12 cellular contexts compared by ENCODE assay signal in the genomic region with DNA sequence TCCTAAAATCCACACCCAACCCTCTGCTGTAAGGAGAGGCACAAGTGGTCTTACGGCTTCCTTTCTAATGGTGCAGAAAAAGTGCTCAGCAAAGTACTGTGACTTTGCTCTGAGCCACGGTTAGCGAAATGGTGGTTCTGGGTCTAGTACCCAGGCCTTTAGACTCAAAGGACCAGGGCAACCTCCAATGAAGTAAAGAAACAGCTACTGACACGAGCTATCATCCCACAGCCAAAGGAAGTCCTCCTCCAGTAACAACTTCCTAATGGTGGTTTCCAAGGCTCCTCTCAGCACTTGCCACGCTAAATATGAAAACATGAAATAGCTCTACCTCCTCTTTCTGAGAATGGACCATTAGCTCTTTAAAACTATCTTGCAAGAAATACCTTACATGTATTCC.
DNase-seq lines count a peak whose midpoint lies in the region; ATAC-seq and TF ChIP-seq lines count a peak whose summit lies in the region.
"Had no signal": no experiment of that assay in that cellular context is flagged by ENCODE, and none has a peak within 500 bp of the region (broad histone marks: within the 10 kb centered on the region; RNA-seq: fewer than 3 reads in every experiment).

No MANE protein-coding gene starts in this region.

- intact Hi-C loops in sigmoid colon (cut with DNase I) (no loop called here), sciatic nerve (cut with DNase I) (no loop called here)

- peaks cover 20% of the 10 kb centered on the region for H3F3A ChIP-seq in MM.1S (ENCODE audit: insufficient read depth, low read length)

- 0 out of 2 replicates have a peak, but pooled peaks cover 2% of the 10 kb centered on the region for H3K4me1 ChIP-seq in DND-41 (ENCODE audit: insufficient read depth, low read length)
- peaks cover 0 to 47% (median 28%) of the 10 kb centered on the region in 4 donors for H3K4me1 ChIP-seq in Peyer's patch
- peaks cover 0 to 48% (median 36%) of the 10 kb centered on the region in 4 donors for H3K4me1 ChIP-seq in sigmoid colon
- H3K4me1 ChIP-seq in MM.1S (ENCODE audit: low read length), result peaks cover 25% of the 10 kb centered on the region

- H3K4me3 Mint-ChIP-seq in effector memory CD8-positive, alpha-beta T cell, result peak overlapping the region; percentile 77 to 83
- H3K4me3 Mint-ChIP-seq: dendritic cell treated with granulocyte-macrophage colony-stimulating factor and Interleukin-4, amounts not matched to agents 40 ng/mL and 50 ng/mL, for 4 days had no signal

- H3K36me3 ChIP-seq in DND-41 (ENCODE audit: insufficient read depth, low read length), result peaks cover 100% of the 10 kb centered on the region
- H3K36me3 ChIP-seq in Peyer's patch, result peaks cover 0 to 38% (median 0%) of the 10 kb centered on the region in 3 donors
- peaks cover 4 to 34% (median 10%) of the 10 kb centered on the region in 4 donors for H3K36me3 ChIP-seq in sigmoid colon
- H3K36me3 ChIP-seq in MM.1S (replicated peaks; ENCODE audit: insufficient read depth, low read length), result no peaks in the 10 kb centered on the region

- H3K9me2 ChIP-seq in MM.1S (replicated peaks; ENCODE audit: insufficient read depth, low read length), result no peaks in the 10 kb centered on the region

- ATAC-seq in DND-41 (ENCODE audit: insufficient read depth, low read depth), result no peak
- ATAC-seq in effector memory CD8-positive, alpha-beta T cell (replicated peaks), result peak; percentile 28
- no peak for ATAC-seq in sciatic nerve
- no peak for ATAC-seq in GM18502 (IDR thresholded peaks at IDR 0.05; ENCODE audit: poor library complexity, unreplicated experiment)

- peaks cover 100% of the 10 kb centered on the region for H3K36me3 Mint-ChIP-seq in effector memory CD8-positive, alpha-beta T cell (ENCODE audit: insufficient read depth)

- H3K27ac ChIP-seq in DND-41 (ENCODE audit: low read length), result peak overlapping the region; percentile 9; the same call in 1 of the 2 replicates
- peak overlapping the region; percentile 68 to 88 (median 75) for H3K27ac ChIP-seq in Peyer's patch
- H3K27ac ChIP-seq in sigmoid colon, result peak overlapping the region; percentile 11 to 62 (median 42)
- no peak overlapping the region for H3K27ac ChIP-seq in MM.1S (ENCODE audit: low read length)

- H3K4me1 Mint-ChIP-seq in effector memory CD8-positive, alpha-beta T cell (ENCODE audit: low read depth in 2 of 2), result peaks cover 85 to 95% of the 10 kb centered on the region in 2 donors

- DNase-seq in DND-41, result no peak
- no peak for DNase-seq in Peyer's patch
- no peak for DNase-seq in effector memory CD8-positive, alpha-beta T cell
- no peak for DNase-seq in sigmoid colon
- DNase-seq in NCI-H2171 (lab: John Stamatoyannopoulos, UW), result no peak
- DNase-seq in sciatic nerve (ENCODE audit: low spot score), result no peak
- no peak for DNase-seq in MM.1S
- DNase-seq: activated CD8-positive, alpha-beta memory T cell treated with anti-CD3 and anti-CD28 coated beads, Interleukin-2, amount 50 U/mL, for 48 hours; glutamatergic neuron; NCI-H1436 had no signal

- H3K27me3 Mint-ChIP-seq in effector memory CD8-positive, alpha-beta T cell, result no peaks in the 10 kb centered on the region
- H3K27me3 Mint-ChIP-seq: dendritic cell treated with granulocyte-macrophage colony-stimulating factor and Interleukin-4, amounts not matched to agents 40 ng/mL and 50 ng/mL, for 4 days had no signal

- H3K79me2 ChIP-seq in DND-41 (ENCODE audit: insufficient read depth, low read length), result peaks cover 48% of the 10 kb centered on the region
- H3K79me2 ChIP-seq in MM.1S (ENCODE audit: low read length), result peaks cover 23% of the 10 kb centered on the region

- H3K9me3 ChIP-seq in DND-41 (ENCODE audit: insufficient read depth, low read length, severe bottlenecking) (no peaks in the 10 kb centered on the region), Peyer's patch (no peaks in the 10 kb centered on the region), sigmoid colon (no peaks in the 10 kb centered on the region), MM.1S (replicated peaks; ENCODE audit: insufficient read depth, low read length) (no peaks in the 10 kb centered on the region)

- no peak overlapping the region for H3K4me2 ChIP-seq in DND-41 (ENCODE audit: insufficient read depth, low read length)
- no peak overlapping the region for H3K4me2 ChIP-seq in MM.1S (ENCODE audit: low read depth, low read length)

- H3K9ac ChIP-seq in DND-41 (ENCODE audit: low read depth, low read length) (no peak overlapping the region), MM.1S (ENCODE audit: low read length) (no peak overlapping the region)

- TF ChIP-seq POLR2A in Peyer's patch (IDR thresholded peaks at IDR 0.05) (no peak), sigmoid colon (IDR thresholded peaks at IDR 0.05) (no peak)

- H3K9me3 Mint-ChIP-seq in effector memory CD8-positive, alpha-beta T cell, result no peaks in the 10 kb centered on the region
- H3K9me3 Mint-ChIP-seq: dendritic cell treated with granulocyte-macrophage colony-stimulating factor and Interleukin-4, amounts not matched to agents 40 ng/mL and 50 ng/mL, for 4 days had no signal

- 66 to 86% methylated on average over 5 of the region's 5 CpGs for WGBS in sigmoid colon, 2 donors

- H3K4me3 ChIP-seq in DND-41 (ENCODE audit: low read depth in 1 of 2, low read length in 2 of 2), result no peak overlapping the region
- H3K4me3 ChIP-seq in Peyer's patch, result no peak overlapping the region
- H3K4me3 ChIP-seq in sigmoid colon, result no peak overlapping the region
- H3K4me3 ChIP-seq in MM.1S (ENCODE audit: low read length), result no peak overlapping the region

- H3K27me3 ChIP-seq in DND-41 (ENCODE audit: insufficient read depth, low read length, poor library complexity) (no peaks in the 10 kb centered on the region), Peyer's patch (no peaks in the 10 kb centered on the region), sigmoid colon (no peaks in the 10 kb centered on the region), MM.1S (replicated peaks; ENCODE audit: insufficient read depth, low read length) (no peaks in the 10 kb centered on the region)

- H3K27ac Mint-ChIP-seq in effector memory CD8-positive, alpha-beta T cell, result peak overlapping the region; percentile 97
- H3K27ac Mint-ChIP-seq: dendritic cell treated with granulocyte-macrophage colony-stimulating factor and Interleukin-4, amounts not matched to agents 40 ng/mL and 50 ng/mL, for 4 days had no signal

- TF ChIP-seq EP300 in sigmoid colon (IDR thresholded peaks at IDR 0.05), result no peak

- H2AFZ ChIP-seq in DND-41 (ENCODE audit: low read depth, low read length) (no peak overlapping the region), MM.1S (ENCODE audit: low read length) (no peak overlapping the region)

- TF ChIP-seq CTCF in DND-41 (IDR thresholded peaks at IDR 0.05; ENCODE audit: borderline replicate concordance, extremely low read depth, low read length, poor library complexity, severe bottlenecking), result no peak
- TF ChIP-seq CTCF in Peyer's patch (IDR thresholded peaks at IDR 0.05), result no peak
- no peak for TF ChIP-seq CTCF in sigmoid colon (IDR thresholded peaks at IDR 0.05)
- TF ChIP-seq CTCF in MM.1S (IDR thresholded peaks at IDR 0.05; ENCODE audit: low read length), result no peak

- peaks cover 15% of the 10 kb centered on the region; the same call in 1 of the 2 replicates for H4K20me1 ChIP-seq in DND-41 (ENCODE audit: insufficient read depth, low read length)
- no peaks in the 10 kb centered on the region for H4K20me1 ChIP-seq in MM.1S (ENCODE audit: insufficient read depth, low read length)
